In the genomic region with DNA sequence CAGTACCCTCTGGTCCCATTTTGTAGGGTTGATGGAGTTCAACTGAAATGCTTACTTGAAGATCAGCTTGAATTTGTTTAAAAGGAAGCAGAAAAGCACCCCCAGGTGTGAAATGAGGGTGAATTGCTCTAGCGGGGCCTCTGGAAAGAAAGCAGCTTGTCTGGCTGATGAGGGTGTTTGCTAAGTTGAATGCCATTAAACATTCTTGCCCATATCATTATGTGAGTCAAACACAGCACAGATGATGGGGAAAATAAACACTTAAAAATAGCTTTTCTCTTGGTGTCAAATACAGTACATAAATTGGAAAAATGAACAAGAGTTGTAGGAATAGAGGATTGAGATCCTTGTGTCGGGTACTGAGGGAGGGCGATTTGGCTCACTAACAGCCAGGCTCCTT, we compare ENCODE assay signal across 30 cellular contexts.
"Had no signal": no experiment of that assay in that cellular context is flagged by ENCODE, and none has a peak within 500 bp of the region (broad histone marks: within the 10 kb centered on the region; RNA-seq: fewer than 3 reads in every experiment).

No MANE protein-coding gene starts in this region.

- H3K4me1 ChIP-seq: esophagus squamous epithelium, gastroesophageal sphincter had no signal

- H3K9me3 ChIP-seq: esophagus squamous epithelium, gastroesophageal sphincter had no signal

- DNase-seq: activated B cell treated with CpG ODN at 0.5 μM for 24 hours; activated CD4-positive, alpha-beta T cell treated with anti-CD3 and anti-CD28 coated beads for 48 hours; activated CD4-positive, alpha-beta T cell treated with anti-CD3 and anti-CD28 coated beads, Interleukin-2, amount 50 U/mL, for 1 hour; activated CD4-positive, alpha-beta T cell treated with anti-CD3 and anti-CD28 coated beads, Interleukin-2, amount 50 U/mL, for 48 hours; activated CD8-positive, alpha-beta memory T cell treated with anti-CD3 and anti-CD28 coated beads for 24 hours; activated CD8-positive, alpha-beta T cell treated with anti-CD3 and anti-CD28 coated beads for 36 hours; activated effector memory CD4-positive, alpha-beta T cell treated with Interleukin-2 at 50 U/mL for 16 hours; activated gamma-delta T cell treated with Interleukin-2 at 50 U/mL for 16 hours; activated naive CD4-positive, alpha-beta T cell treated with anti-CD3 and anti-CD28 coated beads, Interleukin-2, amount 50 U/mL, for 16 hours; activated naive CD4-positive, alpha-beta T cell treated with Interleukin-2 at 50 U/mL for 16 hours; activated T-cell treated with anti-CD3 and anti-CD28 coated beads, Interleukin-2, amount 50 U/mL, for 4 hours; amniotic stem cell; anterior cingulate cortex; caudate nucleus; cortex of kidney; dermis blood vessel endothelial cell; effector CD4-positive, alpha-beta T cell; esophagus squamous epithelium; foreskin melanocyte; head of caudate nucleus; T-helper 1 cell; T-helper 17 cell; T1000; WERI-Rb-1 had no signal

- H3K36me3 Mint-ChIP-seq: activated naive CD8-positive, alpha-beta T cell had no signal

- H3K27me3 Mint-ChIP-seq: activated B cell treated with CpG ODN at 0.5 μM for 24 hours; activated CD8-positive, alpha-beta T cell treated with anti-CD3 and anti-CD28 coated beads for 36 hours had no signal

- H3K27ac Mint-ChIP-seq: activated B cell treated with CpG ODN at 0.5 μM for 24 hours; activated CD8-positive, alpha-beta T cell treated with anti-CD3 and anti-CD28 coated beads for 36 hours; activated naive CD8-positive, alpha-beta T cell; activated T-helper 17 cell treated with anti-CD3 and anti-CD28 coated beads, Interleukin-2, amount 50 U/mL, for 72 hours; T-helper 17 cell; T-helper 2 cell treated with Interferon-gamma antibody and Interleukin-4, amounts not matched to agents 5 μg/mL and 100 μg/mL, for 36 hours had no signal

- ATAC-seq: activated CD4-positive, CD25-positive, alpha-beta regulatory T cell treated with anti-CD3 and anti-CD28 coated beads, Interleukin-2, amount 50 U/mL, for 24 hours; activated CD8-positive, alpha-beta T cell treated with anti-CD3 and anti-CD28 coated beads for 36 hours; activated T-cell treated with anti-CD3 and anti-CD28 coated beads, Interleukin-2, amount 50 U/mL, for 4 hours; activated T-helper 17 cell treated with anti-CD3 and anti-CD28 coated beads, Interleukin-2, amount 50 U/mL, for 72 hours; gastroesophageal sphincter; T-helper 17 cell had no signal

- H3K27me3 ChIP-seq: esophagus squamous epithelium, gastroesophageal sphincter had no signal

- H3K36me3 ChIP-seq: esophagus squamous epithelium, gastroesophageal sphincter, WERI-Rb-1 had no signal

- H3K4me3 ChIP-seq: esophagus squamous epithelium, gastroesophageal sphincter had no signal

- H3K4me1 Mint-ChIP-seq: activated B cell treated with CpG ODN at 0.5 μM for 24 hours; activated T-helper 17 cell treated with anti-CD3 and anti-CD28 coated beads, Interleukin-2, amount 50 U/mL, for 72 hours; T-helper 17 cell had no signal

- H3K4me3 Mint-ChIP-seq: activated B cell treated with CpG ODN at 0.5 μM for 24 hours; activated CD8-positive, alpha-beta T cell treated with anti-CD3 and anti-CD28 coated beads for 36 hours; activated naive CD8-positive, alpha-beta T cell; activated T-cell treated with anti-CD3 and anti-CD28 coated beads, Interleukin-2, amount 50 U/mL, for 4 hours; activated T-helper 17 cell treated with anti-CD3 and anti-CD28 coated beads, Interleukin-2, amount 50 U/mL, for 72 hours; T-helper 17 cell; T-helper 2 cell treated with Interferon-gamma antibody and Interleukin-4, amounts not matched to agents 5 μg/mL and 100 μg/mL, for 36 hours had no signal

- H3K27ac ChIP-seq: epithelial cell of prostate, esophagus squamous epithelium, gastroesophageal sphincter, WERI-Rb-1 had no signal

- H3K9me3 Mint-ChIP-seq: activated B cell treated with CpG ODN at 0.5 μM for 24 hours; activated CD8-positive, alpha-beta T cell treated with anti-CD3 and anti-CD28 coated beads for 36 hours; activated T-cell treated with anti-CD3 and anti-CD28 coated beads, Interleukin-2, amount 50 U/mL, for 4 hours; activated T-helper 17 cell treated with anti-CD3 and anti-CD28 coated beads, Interleukin-2, amount 50 U/mL, for 72 hours; T-helper 2 cell treated with Interferon-gamma antibody and Interleukin-4, amounts not matched to agents 5 μg/mL and 100 μg/mL, for 36 hours had no signal
